8 cellular contexts compared by ENCODE assay signal in the genomic region with DNA sequence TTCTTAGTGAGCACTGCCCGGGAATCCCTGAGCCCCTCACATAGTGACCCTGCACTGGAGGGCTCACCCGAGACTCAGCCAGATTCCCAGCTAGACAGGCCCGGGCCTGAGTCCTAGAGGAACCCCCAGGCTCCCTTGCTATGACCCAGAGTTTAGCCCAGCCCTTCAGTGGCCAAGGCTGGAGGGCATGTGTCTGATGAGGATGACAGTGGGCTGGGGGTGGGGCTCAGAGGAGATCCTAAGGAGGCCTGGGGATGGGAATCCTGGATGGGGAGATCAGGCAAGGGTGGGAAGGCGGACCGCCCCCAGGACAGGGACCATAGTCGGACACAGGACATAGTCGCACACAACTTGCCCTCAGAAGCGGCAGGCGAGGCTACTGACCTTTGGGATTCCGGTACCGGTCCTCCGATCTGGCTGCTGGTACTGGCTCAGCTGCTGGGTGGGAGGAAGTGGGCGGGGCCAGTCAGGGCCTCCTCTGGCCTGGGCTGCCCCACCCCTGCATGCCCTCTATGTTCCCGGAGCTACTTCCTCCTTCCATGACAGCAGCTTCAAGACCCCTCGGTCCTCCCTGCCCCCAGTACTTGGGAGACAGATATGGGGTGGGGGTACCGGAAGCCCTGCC. TPM values are rescaled to one million over a fixed set of nuclear protein-coding genes. Genes with fewer than 3 reads are reported as not detected.
DNase-seq lines count a peak whose midpoint lies in the region; ATAC-seq and FAIRE-seq lines count a peak whose summit lies in the region.

No MANE protein-coding gene starts in this region.

- 42 to 55% (median 44%) methylated on average over 14 to 16 of the region's 16 CpGs for WGBS in small intestine, 3 donors

- ATAC-seq in HG02763 (IDR thresholded peaks at IDR 0.05; ENCODE audit: unreplicated experiment) (peak; percentile 33), esophagus mucosa (peak; percentile 63), HG02970 (IDR thresholded peaks at IDR 0.05; ENCODE audit: low FRiP score, unreplicated experiment) (no peak)

- H3K4me1 ChIP-seq in small intestine (ENCODE audit: control insufficient read depth in 2 of 2, insufficient read depth in 1 of 2, low read depth in 1 of 2, low read length in 1 of 2) = peaks cover 0 to 7% of the 10 kb centered on the region in 2 donors

- no peaks in the 10 kb centered on the region for H3K27me3 ChIP-seq in small intestine (ENCODE audit: control insufficient read depth in 2 of 2, insufficient read depth in 2 of 2, low read length in 2 of 2)

- H3K4me3 ChIP-seq in small intestine (ENCODE audit: low read depth in 1 of 2, low read length in 2 of 2) = peak overlapping the region in 1 of 2 donors; percentile 39

- DNase-seq in EL (peak; percentile 32), small intestine (peak; percentile 47), DMS153 (lab: John Stamatoyannopoulos, UW) (no peak), NCI-H1930 (lab: John Stamatoyannopoulos, UW) (no peak)
- peak; percentile 50 to 61 for DNase-seq in activated CD4-positive, alpha-beta T cell treated with anti-CD3 and anti-CD28 coated beads for 4 hours

- no peaks in the 10 kb centered on the region for H3K9me3 ChIP-seq in small intestine (ENCODE audit: control insufficient read depth, low read depth)

- no peak for FAIRE-seq in small intestine (lab: Jason Lieb, UNC)

- no peaks in the 10 kb centered on the region for H3K36me3 ChIP-seq in small intestine (ENCODE audit: control insufficient read depth in 2 of 2, insufficient read depth in 2 of 2, low read length in 2 of 2)

- H3K27ac ChIP-seq in small intestine (ENCODE audit: low read depth in 1 of 2, low read length in 1 of 2) = peak overlapping the region in 1 of 2 donors; percentile 62

RNA-seq across cellular contexts. Expression of a gene that starts 1.1 kb away (rescaled TPM):
- 1.9 TPM for total RNA-seq in esophagus mucosa
- polyA plus RNA-seq in small intestine = 1 to 10 TPM in 2 of 3 donors, under 1 TPM in 1; 0.45 to 8.7 (median 4.6) TPM

RNA-seq across cellular contexts. Expression of a gene that starts 12.4 kb away (rescaled TPM):
- total RNA-seq in esophagus mucosa = not detected
- polyA plus RNA-seq in small intestine = not detected

RNA-seq across cellular contexts. Expression of a gene that starts 20.0 kb away (rescaled TPM):
- total RNA-seq in esophagus mucosa = not detected
- not detected for polyA plus RNA-seq in small intestine

RNA-seq across cellular contexts. Expression of a gene that starts 34.7 kb away (rescaled TPM):
- not detected for total RNA-seq in esophagus mucosa
- not detected for polyA plus RNA-seq in small intestine

RNA-seq across cellular contexts. Expression of a gene that starts 41.7 kb away (rescaled TPM):
- 0.12 TPM for total RNA-seq in esophagus mucosa
- under 1 TPM in 1 of 3 donors, not detected in 2; 0.46 TPM for polyA plus RNA-seq in small intestine

Comparison
In these comparisons a context has a peak if more than half of its experiments do, and no peak if none do; other contexts are left out.
1. DNase-seq: peak in EL (single experiment), activated CD4-positive, alpha-beta T cell treated with anti-CD3 and anti-CD28 coated beads for 4 hours (2 of 2) and small intestine (single experiment); none in DMS153 (single experiment) and NCI-H1930 (0 of 2).